Comparison of ENCODE assay signal across 8 cellular contexts in genomic region chr22:20702546-20703413, GRCh38.
DNase-seq lines count a peak whose midpoint lies in the region; ATAC-seq, FAIRE-seq and TF ChIP-seq lines count a peak whose summit lies in the region.
"Not testable (repeated sequence)": the region's sequence is repeated elsewhere in the genome, so short reads cannot be mapped to it uniquely, and the experiment has no call there.

No MANE protein-coding gene starts in this region.

- H3K9me1 ChIP-seq in keratinocyte (ENCODE audit: control insufficient read depth, extremely low read depth, insufficient read depth, low read length) = not testable (repeated sequence)

- H3K79me2 ChIP-seq in keratinocyte (ENCODE audit: control insufficient read depth, insufficient read depth, low read length) = not testable (repeated sequence)

- not testable (repeated sequence) for H3K4me1 ChIP-seq in keratinocyte (ENCODE audit: control insufficient read depth, extremely low read depth, insufficient read depth, low read length)

- not testable (repeated sequence) for TF ChIP-seq CTCF in AG09319 (IDR thresholded peaks at IDR 0.05; ENCODE audit: low read depth, low read length); keratinocyte (optimal IDR thresholded peaks at IDR 0.05 in 1 of 3, IDR thresholded peaks at IDR 0.05 in 1 of 3, conservative IDR thresholded peaks at IDR 0.05 in 1 of 3; ENCODE audit: extremely low read depth in 1 of 3, insufficient read depth in 2 of 3, low read length in 3 of 3)

- peak overlapping the region; percentile 97 for H3K27ac Mint-ChIP-seq in central memory CD8-positive, alpha-beta T cell (ENCODE audit: low read depth)

- peak overlapping the region; percentile 47 for H3K9ac ChIP-seq in keratinocyte (ENCODE audit: control insufficient read depth, extremely low read depth, insufficient read depth, low read length)

- H3K36me3 Mint-ChIP-seq in central memory CD8-positive, alpha-beta T cell (ENCODE audit: insufficient read depth) = peaks cover 12% of the 10 kb centered on the region

- H2AFZ ChIP-seq in keratinocyte (ENCODE audit: control insufficient read depth, low read length) = peak overlapping the region; percentile 73

- H3K4me3 Mint-ChIP-seq in central memory CD8-positive, alpha-beta T cell = peak overlapping the region; percentile 97

- dilution Hi-C loops in keratinocyte (cut with MboI; ENCODE audit: extremely low pct_ligation_motif_present, low sequenced_read_pairs) = not testable (repeated sequence)

- FAIRE-seq in keratinocyte (lab: Jason Lieb, UNC) = not testable (repeated sequence)

- H3K27me3 Mint-ChIP-seq in central memory CD8-positive, alpha-beta T cell = not testable (repeated sequence)

- not testable (repeated sequence) for H3K9me3 Mint-ChIP-seq in central memory CD8-positive, alpha-beta T cell

- not testable (repeated sequence) for H3K4me1 Mint-ChIP-seq in central memory CD8-positive, alpha-beta T cell

- not testable (repeated sequence) for H3K36me3 ChIP-seq in keratinocyte (ENCODE audit: control insufficient read depth in 2 of 2, extremely low read depth in 1 of 2, insufficient read depth in 2 of 2, low read length in 2 of 2)

- peak; percentile 67 for ATAC-seq in GM19035 (IDR thresholded peaks at IDR 0.05; ENCODE audit: unreplicated experiment)
- peak; percentile 71 for ATAC-seq in HG03280 (IDR thresholded peaks at IDR 0.05; ENCODE audit: unreplicated experiment)
- peak; percentile 85 for ATAC-seq in central memory CD8-positive, alpha-beta T cell (replicated peaks; ENCODE audit: extremely low read depth, poor library complexity, severe bottlenecking)

- not testable (repeated sequence) for H3K27me3 ChIP-seq in keratinocyte (ENCODE audit: control insufficient read depth, extremely low read depth, insufficient read depth, low read length)

- peak overlapping the region; percentile 56 for H3K4me2 ChIP-seq in keratinocyte (ENCODE audit: control insufficient read depth, extremely low read depth, insufficient read depth, low read depth, low read length)

- H3K27ac ChIP-seq in keratinocyte (ENCODE audit: control insufficient read depth, insufficient read depth, low read length) = peak overlapping the region; percentile 54

- H3K4me3 ChIP-seq in keratinocyte (ENCODE audit: control insufficient read depth in 2 of 3, extremely low read depth in 1 of 3, insufficient read depth in 2 of 3, low read depth in 1 of 3, low read length in 3 of 3) = peak overlapping the region; percentile 10 to 61 (median 41)

- not testable (repeated sequence) for H3K9me3 ChIP-seq in keratinocyte (ENCODE audit: control insufficient read depth, low read depth, low read length)

- DNase-seq in AG09319 (ENCODE audit: extremely low read depth, low read depth) = peak; percentile 83
- DNase-seq in NCI-H345 (lab: John Stamatoyannopoulos, UW) = peak; percentile 90
- DNase-seq in activated CD4-positive, CD25-positive, alpha-beta regulatory T cell (lab: John Stamatoyannopoulos, UW) = peak; percentile 96 to 98 (median 98)
- peak; percentile 91 to 92 for DNase-seq in central memory CD8-positive, alpha-beta T cell (ENCODE audit: low spot score in 2 of 2)
- peak; percentile 81 for DNase-seq in keratinocyte (ENCODE audit: low read depth, low spot score)
- DNase-seq in stimulated activated CD4-positive, alpha-beta T cell treated with anti-CD3 and anti-CD28 coated beads, Interleukin-15, amount 100 ng/mL, for 1 hour (ENCODE audit: low read depth in 1 of 2, low spot score in 1 of 2) = peak; percentile 96 to 99

- H4K20me1 ChIP-seq in keratinocyte (ENCODE audit: control insufficient read depth, extremely low read depth, insufficient read depth, low read length) = not testable (repeated sequence)

Comparison
In these comparisons a context has a peak if more than half of its experiments do, and no peak if none do; other contexts are left out.
1. Peak in every context shown above with its lines: DNase-seq, ATAC-seq, H3K4me3 ChIP-seq and H3K27ac ChIP-seq.